11 cellular contexts compared by ENCODE assay signal in genomic region chr9:137115394-137116026, GRCh38. TPM values are rescaled to one million over a fixed set of nuclear protein-coding genes. Genes with fewer than 3 reads are reported as not detected.
DNase-seq lines count a peak whose midpoint lies in the region; ATAC-seq and TF ChIP-seq lines count a peak whose summit lies in the region.
"Had no signal": no experiment of that assay in that cellular context is flagged by ENCODE, and none has a peak within 500 bp of the region (broad histone marks: within the 10 kb centered on the region; RNA-seq: fewer than 3 reads in every experiment).

No MANE protein-coding gene starts in this region.

- peak in 3 of 4 donors; percentile 5 to 8 (median 7) for ATAC-seq in psoas muscle

- peak overlapping the region; percentile 57 for H3K4me3 ChIP-seq in Jurkat, Clone E6-1 (ENCODE audit: low read length)
- H3K4me3 ChIP-seq in coronary artery, result peak overlapping the region; percentile 93
- peak overlapping the region; percentile 81 for H3K4me3 ChIP-seq in psoas muscle

- H3K9me3 ChIP-seq in psoas muscle, result no peaks in the 10 kb centered on the region

- H3K4me1 ChIP-seq in psoas muscle, result peaks cover 5% of the 10 kb centered on the region

- no peaks in the 10 kb centered on the region for H3K27me3 ChIP-seq in psoas muscle (ENCODE audit: insufficient read depth in 3 of 3, low read length in 2 of 3)

- peak; percentile 24 for DNase-seq in D341Med (ENCODE audit: low spot score)
- DNase-seq in Jurkat, Clone E6-1 (ENCODE audit: low read depth, low spot score), result no peak
- DNase-seq in coronary artery (ENCODE audit: low spot score), result no peak
- no peak for DNase-seq in psoas muscle
- DNase-seq in NCI-H2081 (lab: John Stamatoyannopoulos, UW), result no peak
- no peak for DNase-seq in ureter (ENCODE audit: low spot score)
- DNase-seq in DMS79 treated with DMSO at 0.1 percent for 48 hours (lab: John Stamatoyannopoulos, UW), result no peak
- no peak for DNase-seq in activated effector memory CD4-positive, alpha-beta T cell treated with Interleukin-2 at 50 U/mL for 16 hours
- DNase-seq: GF-D8 had no signal

- H3K27ac ChIP-seq in coronary artery (peak overlapping the region; percentile 14 to 74), psoas muscle (no peak overlapping the region)

- TF ChIP-seq CTCF in coronary artery (IDR thresholded peaks at IDR 0.05) (no peak), psoas muscle (IDR thresholded peaks at IDR 0.05) (no peak)

- peaks cover 0 to 23% of the 10 kb centered on the region in 2 donors for H3K36me3 ChIP-seq in psoas muscle (ENCODE audit: insufficient read depth in 1 of 2, low read depth in 1 of 2)

- 63 to 74% (median 68%) methylated on average over 20 to 21 of the region's 21 CpGs for WGBS in psoas muscle, 3 donors

- intact Hi-C loops in psoas muscle (cut with DNase I), result no loop called here

RNA-seq across cellular contexts. Expression of gene DPP7, which starts 1.0 kb away (rescaled TPM):
- polyA plus RNA-seq in Jurkat, Clone E6-1 (2012; ENCODE audit: insufficient read depth, insufficient read length), result 239 TPM
- total RNA-seq in psoas muscle, result 10 to 100 TPM; 43.2 to 75.3 (median 67.5) TPM
- 10 to 100 TPM; 34.8 to 67.7 (median 61.3) TPM for polyA plus RNA-seq in psoas muscle
- total RNA-seq in ureter, result 157 TPM

RNA-seq across cellular contexts. Expression of gene GRIN1, which starts 23.4 kb away (rescaled TPM):
- polyA plus RNA-seq in Jurkat, Clone E6-1 (2012; ENCODE audit: insufficient read depth, insufficient read length), result not detected
- total RNA-seq in psoas muscle (not detected), ureter (0.21 TPM)
- polyA plus RNA-seq in psoas muscle, result under 1 TPM in 1 of 3 donors, not detected in 2; 0.06 TPM
- total RNA-seq: liver had no signal
- polyA plus RNA-seq: IgD-negative memory B cell had no signal

RNA-seq across cellular contexts. Expression of gene MAN1B1, which starts 28.7 kb away (rescaled TPM):
- polyA plus RNA-seq in Jurkat, Clone E6-1 (2012; ENCODE audit: insufficient read depth, insufficient read length), result 37.9 TPM
- total RNA-seq in psoas muscle (10 to 100 TPM; 13.5 to 18.1 (median 14.4) TPM), ureter (57.8 TPM)
- polyA plus RNA-seq in psoas muscle, result 10 to 100 TPM; 13.1 to 24.4 (median 21.8) TPM

RNA-seq across cellular contexts. Expression of gene UAP1L1, which starts 38.2 kb away (rescaled TPM):
- 11.5 TPM for polyA plus RNA-seq in Jurkat, Clone E6-1 (2012; ENCODE audit: insufficient read depth, insufficient read length)
- 1 to 10 TPM; 1.8 to 4.5 (median 3.0) TPM for total RNA-seq in psoas muscle
- polyA plus RNA-seq in psoas muscle, result 1 to 10 TPM; 1.5 to 2.4 (median 1.7) TPM
- total RNA-seq in ureter, result 12.7 TPM

RNA-seq across cellular contexts. Expression of gene SAPCD2, which starts 45.2 kb away (rescaled TPM):
- 38.7 TPM for polyA plus RNA-seq in Jurkat, Clone E6-1 (2012; ENCODE audit: insufficient read depth, insufficient read length)
- under 1 TPM; 0.10 to 0.15 (median 0.12) TPM for total RNA-seq in psoas muscle
- polyA plus RNA-seq in psoas muscle, result under 1 TPM in 2 of 3 donors, not detected in 1; 0.18 to 0.22 TPM
- total RNA-seq in ureter, result 1.6 TPM
